ENCODE assay signal across 8 cellular contexts in genomic region chr2:199956062-199956380, GRCh38. TPM values are rescaled to one million over a fixed set of nuclear protein-coding genes. Genes with fewer than 3 reads are reported as not detected.
A peak's percentile ranks its signal among the peaks of the same experiment; 100 is the strongest.
DNase-seq lines count a peak whose midpoint lies in the region; ATAC-seq and TF ChIP-seq lines count a peak whose summit lies in the region.

No MANE protein-coding gene starts in this region.

- H3K4me1 Mint-ChIP-seq in CD8-positive, alpha-beta memory T cell = peaks cover 48 to 67% (median 61%) of the 10 kb centered on the region in 3 donors
- H3K4me1 Mint-ChIP-seq in natural killer cell = peaks cover 49 to 53% of the 10 kb centered on the region in 2 donors

- H3K4me3 ChIP-seq in CD8-positive, alpha-beta memory T cell (ENCODE audit: low read length) = peak overlapping the region; percentile 99
- peak overlapping the region; percentile 93 for H3K4me3 ChIP-seq in HUES6 (ENCODE audit: low read depth, low read length)
- H3K4me3 ChIP-seq in choroid plexus epithelial cell (ENCODE audit: low read depth, low read length) = peak overlapping the region; percentile 91

- ATAC-seq in natural killer cell (no peak), sciatic nerve (no peak)

- peak overlapping the region; percentile 77 for H3K27ac ChIP-seq in CD8-positive, alpha-beta memory T cell (ENCODE audit: low read depth, low read length)
- H3K27ac ChIP-seq in HUES6 (ENCODE audit: low read depth, low read length) = peak overlapping the region; percentile 98

- CTCF ChIA-PET in CD8-positive, alpha-beta memory T cell (lab: Charles Lee) = no interaction called here

- H3K27ac Mint-ChIP-seq in CD8-positive, alpha-beta memory T cell = peak overlapping the region; percentile 90 to 97 (median 94)
- peak overlapping the region; percentile 92 to 95 for H3K27ac Mint-ChIP-seq in natural killer cell

- no peaks in the 10 kb centered on the region for H3K36me3 ChIP-seq in CD8-positive, alpha-beta memory T cell (ENCODE audit: insufficient read depth, low read length)
- H3K36me3 ChIP-seq in HUES6 (ENCODE audit: control insufficient read depth, insufficient read depth, low read length) = peaks cover 35% of the 10 kb centered on the region

- no peaks in the 10 kb centered on the region for H3K27me3 Mint-ChIP-seq in CD8-positive, alpha-beta memory T cell
- H3K27me3 Mint-ChIP-seq in natural killer cell (ENCODE audit: low read depth in 2 of 2) = no peaks in the 10 kb centered on the region

- intact Hi-C loops in natural killer cell (cut with micrococcal nuclease) = no loop called here
- intact Hi-C loops in sciatic nerve (cut with DNase I) = no loop called here

- POLR2A ChIA-PET in CD8-positive, alpha-beta memory T cell (lab: Charles Lee) = no interaction called here

- peak overlapping the region; percentile 95 to 100 (median 98) for H3K4me3 Mint-ChIP-seq in CD8-positive, alpha-beta memory T cell
- H3K4me3 Mint-ChIP-seq in natural killer cell = peak overlapping the region; percentile 97

- H3K9me3 Mint-ChIP-seq in CD8-positive, alpha-beta memory T cell = no peaks in the 10 kb centered on the region
- no peaks in the 10 kb centered on the region for H3K9me3 Mint-ChIP-seq in natural killer cell

- peak overlapping the region; percentile 92 for H3K9ac ChIP-seq in HUES6 (ENCODE audit: low read length)

- peaks cover 44% of the 10 kb centered on the region for H3K4me1 ChIP-seq in CD8-positive, alpha-beta memory T cell (ENCODE audit: insufficient read depth, low read length)
- no peaks in the 10 kb centered on the region for H3K4me1 ChIP-seq in HUES6 (ENCODE audit: control insufficient read depth, insufficient read depth, low read length)

- no peaks in the 10 kb centered on the region for H3K9me3 ChIP-seq in CD8-positive, alpha-beta memory T cell (ENCODE audit: low read length)
- H3K9me3 ChIP-seq in HUES6 (ENCODE audit: control insufficient read depth, insufficient read depth, low read depth, low read length) = no peaks in the 10 kb centered on the region

- peaks cover 0 to 36% (median 2%) of the 10 kb centered on the region in 3 donors for H3K36me3 Mint-ChIP-seq in CD8-positive, alpha-beta memory T cell
- no peaks in the 10 kb centered on the region for H3K36me3 Mint-ChIP-seq in natural killer cell

- DNase-seq in CD8-positive, alpha-beta memory T cell = no peak
- DNase-seq in choroid plexus epithelial cell (ENCODE audit: low read depth) = no peak
- DNase-seq in natural killer cell = no peak
- no peak for DNase-seq in HuH-7.5 (ENCODE audit: low spot score)
- no peak for DNase-seq in sciatic nerve (ENCODE audit: low spot score)
- no peak for DNase-seq in retina
- DNase-seq in GM03348 (ENCODE audit: low spot score) = no peak

- no peak for TF ChIP-seq CTCF in choroid plexus epithelial cell (conservative IDR thresholded peaks at IDR 0.05; ENCODE audit: low read depth, low read length)
- TF ChIP-seq CTCF in natural killer cell (IDR thresholded peaks at IDR 0.05) = no peak

- no peaks in the 10 kb centered on the region for H3K27me3 ChIP-seq in CD8-positive, alpha-beta memory T cell (ENCODE audit: insufficient read depth, low read length, poor library complexity, severe bottlenecking)
- H3K27me3 ChIP-seq in HUES6 (ENCODE audit: control insufficient read depth, insufficient read depth, low read length) = no peaks in the 10 kb centered on the region

RNA-seq across cellular contexts. Expression of gene MAIP1, which starts 0.6 kb away (rescaled TPM):
- 10 to 100 TPM; 40.8 TPM for total RNA-seq in CD8-positive, alpha-beta memory T cell
- polyA plus RNA-seq in CD8-positive, alpha-beta memory T cell = 17.2 TPM
- total RNA-seq in natural killer cell = 10 to 100 TPM; 23.5 to 26.4 (median 23.6) TPM
- total RNA-seq in sciatic nerve = 12.6 TPM

RNA-seq across cellular contexts. Expression of gene TYW5, which starts 0.7 kb away (rescaled TPM):
- total RNA-seq in CD8-positive, alpha-beta memory T cell = 10 to 100 TPM in 1 of 2 experiments, 1 to 10 TPM in 1; 10.0 to 10.6 TPM
- polyA plus RNA-seq in CD8-positive, alpha-beta memory T cell = 4.1 TPM
- total RNA-seq in natural killer cell = 10 to 100 TPM; 15.9 to 17.4 (median 16.9) TPM
- 6.9 TPM for total RNA-seq in sciatic nerve

RNA-seq across cellular contexts. Expression of gene C2orf69, which starts 44.9 kb away (rescaled TPM):
- 10 to 100 TPM; 19.8 to 20.9 TPM for total RNA-seq in CD8-positive, alpha-beta memory T cell
- polyA plus RNA-seq in CD8-positive, alpha-beta memory T cell = 12.9 TPM
- total RNA-seq in natural killer cell (10 to 100 TPM; 11.8 to 15.0 (median 13.0) TPM), sciatic nerve (11.0 TPM)
